In the genomic region with DNA sequence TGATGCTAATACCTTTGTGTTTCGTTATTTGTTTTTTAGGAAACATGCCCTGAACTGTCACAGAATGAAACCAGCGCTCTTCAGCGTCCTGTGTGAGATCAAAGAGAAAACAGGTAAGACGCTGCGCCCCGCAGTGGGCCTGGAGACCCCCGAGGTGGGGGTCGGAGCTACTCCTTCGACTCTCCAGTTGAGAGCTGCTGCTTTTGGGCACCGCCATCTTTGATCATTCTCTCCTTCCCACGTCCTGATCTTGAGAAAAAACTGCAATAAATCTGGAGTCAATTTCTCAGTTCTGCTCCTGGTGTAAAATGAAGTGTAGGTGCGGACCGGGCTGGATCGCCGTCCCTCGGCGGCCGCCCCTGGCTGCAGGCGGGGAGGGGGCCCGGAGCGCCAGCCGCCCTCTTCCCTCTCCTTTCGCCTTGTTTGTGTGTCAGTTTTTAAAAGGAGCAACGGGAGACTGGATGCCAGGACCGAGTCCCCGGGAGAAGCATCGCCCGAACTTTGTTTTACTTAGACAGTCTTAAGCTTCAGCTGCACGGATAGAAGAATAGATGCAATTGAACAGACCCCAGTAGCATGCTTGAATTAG, we compare ENCODE assay signal across 8 cellular contexts. TPM values are rescaled to one million over a fixed set of nuclear protein-coding genes. Genes with fewer than 3 reads are reported as not detected.
DNase-seq lines count a peak whose midpoint lies in the region; ATAC-seq and TF ChIP-seq lines count a peak whose summit lies in the region.

No MANE protein-coding gene starts in this region.

- H3K79me2 ChIP-seq in OCI-LY7 (ENCODE audit: insufficient read depth, low read depth, low read length), result no peaks in the 10 kb centered on the region

- H3K36me3 ChIP-seq in OCI-LY7 (ENCODE audit: insufficient read depth, low read length) (peaks cover 22% of the 10 kb centered on the region), endocrine pancreas (ENCODE audit: control insufficient read depth, insufficient read depth, low read length) (no peaks in the 10 kb centered on the region)
- peaks cover 0 to 8% (median 0%) of the 10 kb centered on the region in 3 experiments for H3K36me3 ChIP-seq in naive thymus-derived CD4-positive, alpha-beta T cell (ENCODE audit: control insufficient read depth in 2 of 3, insufficient read depth in 3 of 3, low read length in 3 of 3)

- DNase-seq in GM10266 (ENCODE audit: extremely low spot score) (peak; percentile 26), OCI-LY7 (ENCODE audit: low spot score) (no peak), T1000 (lab: John Stamatoyannopoulos, UW) (no peak), NCI-H2029 (lab: John Stamatoyannopoulos, UW) (no peak)
- peak in 5 of 9 donors; percentile 10 to 30 (median 23) for DNase-seq in naive thymus-derived CD4-positive, alpha-beta T cell

- H3K4me1 Mint-ChIP-seq in naive thymus-derived CD4-positive, alpha-beta T cell, result peaks cover 14 to 57% (median 42%) of the 10 kb centered on the region in 7 donors

- peak overlapping the region; percentile 83 to 95 (median 94) for H3K4me3 Mint-ChIP-seq in naive thymus-derived CD4-positive, alpha-beta T cell

- H3K9me3 ChIP-seq in OCI-LY7 (ENCODE audit: low read length) (no peaks in the 10 kb centered on the region), endocrine pancreas (ENCODE audit: control insufficient read depth, low read length) (no peaks in the 10 kb centered on the region)
- H3K9me3 ChIP-seq in naive thymus-derived CD4-positive, alpha-beta T cell (ENCODE audit: control insufficient read depth in 2 of 3, low read length in 3 of 3), result no peaks in the 10 kb centered on the region

- CTCF ChIA-PET in OCI-LY7 (lab: Charles Lee; ENCODE audit: unreplicated experiment), result no interaction called here
- CTCF ChIA-PET in naive thymus-derived CD4-positive, alpha-beta T cell (lab: Charles Lee), result no interaction called here

- intact Hi-C loops in OCI-LY7 (cut with micrococcal nuclease; ENCODE audit: unreplicated experiment), result loop anchor here (5.0 kb wide), 1 partner anchor 341 kb away; no protein-coding TSS in a partner anchor
- intact Hi-C loops in naive thymus-derived CD4-positive, alpha-beta T cell (cut with micrococcal nuclease), result loop anchor here (5.0 to 10.0 kb wide), 5 partner anchors 546 to 1166 kb away; a partner anchor contains a TSS

- H3K9ac ChIP-seq in endocrine pancreas (ENCODE audit: control insufficient read depth, insufficient read depth, low read length), result peak overlapping the region; percentile 58

- H4K20me1 ChIP-seq in OCI-LY7 (ENCODE audit: insufficient read depth, low read length), result peaks cover 3% of the 10 kb centered on the region; the same call in 1 of the 2 replicates

- no TSS peak for BruUV-seq in OCI-LY7 (replicated peaks; lab: Mats Ljungman, UMichigan)

- H3K27ac Mint-ChIP-seq in naive thymus-derived CD4-positive, alpha-beta T cell, result peak overlapping the region; percentile 77 to 93 (median 88)

- H3K4me1 ChIP-seq in OCI-LY7 (ENCODE audit: insufficient read depth, low read length, poor library complexity, severe bottlenecking) (peaks cover 26% of the 10 kb centered on the region), endocrine pancreas (ENCODE audit: control insufficient read depth, insufficient read depth, low read length) (peaks cover 12% of the 10 kb centered on the region)
- H3K4me1 ChIP-seq in naive thymus-derived CD4-positive, alpha-beta T cell (ENCODE audit: control insufficient read depth in 2 of 2, insufficient read depth in 2 of 2, low read length in 2 of 2), result peaks cover 0 to 4% of the 10 kb centered on the region in 2 donors

- H3K4me2 ChIP-seq in OCI-LY7 (ENCODE audit: low read length), result peak overlapping the region; percentile 71

- TF ChIP-seq CTCF in GM10266 (IDR thresholded peaks at IDR 0.05; ENCODE audit: control insufficient read depth, insufficient read depth, low read depth, missing control alignments), result no peak
- TF ChIP-seq CTCF in OCI-LY7 (conservative IDR thresholded peaks at IDR 0.05; ENCODE audit: low read length), result no peak

- no peak overlapping the region for H3K27ac ChIP-seq in OCI-LY7 (ENCODE audit: low read depth, low read length, poor library complexity, severe bottlenecking)
- peak overlapping the region; percentile 73 for H3K27ac ChIP-seq in naive thymus-derived CD4-positive, alpha-beta T cell (ENCODE audit: low read depth, low read length)

- POLR2A ChIA-PET in OCI-LY7 (lab: Charles Lee), result interaction anchor here (0.6 kb wide), 2 partner anchors 11 to 207 kb away, joined by 3 to 5 read pairs; no protein-coding TSS in a partner anchor
- POLR2A ChIA-PET in naive thymus-derived CD4-positive, alpha-beta T cell (lab: Charles Lee), result interaction anchor here (0.6 to 2.3 kb wide), 4 partner anchors 41 to 602 kb away, joined by 4 to 8 read pairs (median 4); a partner anchor contains a TSS

- H3K27me3 ChIP-seq in endocrine pancreas (ENCODE audit: control insufficient read depth, insufficient read depth, low read length), result no peaks in the 10 kb centered on the region
- H3K27me3 ChIP-seq in naive thymus-derived CD4-positive, alpha-beta T cell (ENCODE audit: control insufficient read depth in 2 of 2, insufficient read depth in 2 of 2, low read length in 2 of 2), result no peaks in the 10 kb centered on the region

- peak overlapping the region; percentile 70 for H3K4me3 ChIP-seq in OCI-LY7 (ENCODE audit: low read depth, low read length, poor library complexity, severe bottlenecking)
- H3K4me3 ChIP-seq in endocrine pancreas (ENCODE audit: control insufficient read depth, insufficient read depth, low read length), result peak overlapping the region; percentile 85
- peak overlapping the region; percentile 83 for H3K4me3 ChIP-seq in naive thymus-derived CD4-positive, alpha-beta T cell (ENCODE audit: low read length)

- H3K9me2 ChIP-seq in OCI-LY7 (ENCODE audit: insufficient read depth, low read length), result no peaks in the 10 kb centered on the region

- H3K27me3 Mint-ChIP-seq in naive thymus-derived CD4-positive, alpha-beta T cell, result peaks cover 0 to 24% (median 0%) of the 10 kb centered on the region in 5 donors

- H3K36me3 Mint-ChIP-seq in naive thymus-derived CD4-positive, alpha-beta T cell, result peaks cover 0 to 5% (median 0%) of the 10 kb centered on the region in 5 donors

- no peak overlapping the region; the same call in 1 of the 2 replicates for H2AFZ ChIP-seq in OCI-LY7 (ENCODE audit: low read length)

- H3K9me3 Mint-ChIP-seq in naive thymus-derived CD4-positive, alpha-beta T cell, result peaks cover 0 to 3% (median 0%) of the 10 kb centered on the region in 11 donors

- ATAC-seq in naive thymus-derived CD4-positive, alpha-beta T cell, result no peak
- no peak for ATAC-seq in GM19035 (IDR thresholded peaks at IDR 0.05; ENCODE audit: unreplicated experiment)
- ATAC-seq in HG02588 (IDR thresholded peaks at IDR 0.05; ENCODE audit: unreplicated experiment), result no peak

RNA-seq across cellular contexts. Expression of a gene that starts 1.4 kb away (rescaled TPM):
- 54.6 and 67.3 TPM in 2 replicates for total RNA-seq in OCI-LY7 (2014; rRNA removed; shearing (Covaris generic))
- 40.8 and 49.2 TPM in 2 replicates for total RNA-seq in OCI-LY7 (2022)
- total RNA-seq in naive thymus-derived CD4-positive, alpha-beta T cell, result 10 to 100 TPM; 15.6 to 38.1 (median 22.0) TPM
- 1 to 10 TPM; 3.6 to 6.1 TPM for polyA plus RNA-seq in naive thymus-derived CD4-positive, alpha-beta T cell

RNA-seq across cellular contexts. Expression of a gene that starts 41.6 kb away (rescaled TPM):
- 66.2 and 72.4 TPM in 2 replicates for total RNA-seq in OCI-LY7 (2014; rRNA removed; shearing (Covaris generic))
- 78.8 and 85.5 TPM in 2 replicates for total RNA-seq in OCI-LY7 (2022)
- 10 to 100 TPM; 41.3 to 63.8 (median 55.8) TPM for total RNA-seq in naive thymus-derived CD4-positive, alpha-beta T cell
- 10 to 100 TPM; 52.5 to 73.6 TPM for polyA plus RNA-seq in naive thymus-derived CD4-positive, alpha-beta T cell

Comparison
In these comparisons a context has a peak if more than half of its experiments do, and no peak if none do; other contexts are left out.
1. DNase-seq: peak in GM10266 (single experiment) and naive thymus-derived CD4-positive, alpha-beta T cell (5 of 9); none in OCI-LY7 (single experiment), T1000 (single experiment) and NCI-H2029 (single experiment).
2. Peak in every context shown above with its lines, with median percentiles within 50 percentile points of each other: H3K4me3 ChIP-seq.